In the genomic region with DNA sequence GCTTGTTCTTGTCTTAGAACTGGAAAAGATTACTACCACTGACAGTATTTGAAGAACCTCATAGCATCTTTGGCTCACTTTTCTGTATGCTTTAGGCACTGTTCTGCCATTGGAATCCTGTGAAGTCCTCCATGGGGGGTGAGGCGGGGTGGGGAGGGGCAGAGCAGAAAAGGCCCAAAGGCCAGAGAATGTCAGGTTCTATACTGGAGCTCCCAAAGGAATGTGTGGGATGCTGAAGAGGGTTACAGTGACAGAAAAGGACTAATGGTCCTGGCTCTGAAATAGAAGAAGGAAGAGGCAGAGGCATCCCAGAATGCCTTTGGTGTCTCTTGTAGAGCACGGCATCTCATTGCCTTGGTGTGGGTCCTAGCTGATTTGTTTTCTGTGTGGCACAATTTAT, we compare ENCODE assay signal across 25 cellular contexts.
DNase-seq lines count a peak whose midpoint lies in the region; ATAC-seq, FAIRE-seq and TF ChIP-seq lines count a peak whose summit lies in the region.
"Had no signal": no experiment of that assay in that cellular context is flagged by ENCODE, and none has a peak within 500 bp of the region (broad histone marks: within the 10 kb centered on the region; RNA-seq: fewer than 3 reads in every experiment).

No MANE protein-coding gene starts in this region.

- H3K9ac ChIP-seq in astrocyte (ENCODE audit: low read length), result no peak overlapping the region

- no peak overlapping the region for H3K4me3 Mint-ChIP-seq in activated naive CD4-positive, alpha-beta T cell treated with anti-CD3 and anti-CD28 coated beads, Interleukin-2, amount 10 ng/mL, durations not matched to agents 7 days and 5 days
- H3K4me3 Mint-ChIP-seq in IgD-negative memory B cell, result no peak overlapping the region
- no peak overlapping the region for H3K4me3 Mint-ChIP-seq in astrocyte (ENCODE audit: unreplicated experiment)
- H3K4me3 Mint-ChIP-seq in stimulated activated memory B cell treated with anti-CD40 and anti-IgM and Interleukin-4, amounts not matched to agents 10 μg/mL and 1 μg/mL and 100 μg/mL, for 72 hours, result no peak overlapping the region
- H3K4me3 Mint-ChIP-seq: HFFc6; natural killer cell treated with Interleukin-12 subunit alpha and Interleukin-12 subunit beta and Interleukin-15 and Interleukin-18, amount 100 ng/mL, for 72 hours had no signal

- peak overlapping the region; percentile 74 for H3K27ac Mint-ChIP-seq in activated naive CD4-positive, alpha-beta T cell treated with anti-CD3 and anti-CD28 coated beads, Interleukin-2, amount 10 ng/mL, durations not matched to agents 7 days and 5 days
- H3K27ac Mint-ChIP-seq in activated naive CD4-positive, alpha-beta T cell treated with anti-CD3 and anti-CD28 coated beads, Interleukin-2, amount 50 U/mL, for 72 hours, result peak overlapping the region in 1 of 2 donors; percentile 35
- H3K27ac Mint-ChIP-seq in IgD-negative memory B cell (peak overlapping the region; percentile 8 to 65 (median 58)), astrocyte (ENCODE audit: unreplicated experiment) (peak overlapping the region; percentile 53)
- H3K27ac Mint-ChIP-seq in stimulated activated memory B cell treated with anti-CD40 and anti-IgM and Interleukin-4, amounts not matched to agents 10 μg/mL and 1 μg/mL and 100 μg/mL, for 72 hours, result peak overlapping the region; percentile 14
- H3K27ac Mint-ChIP-seq: HFFc6 had no signal

- CTCF ChIA-PET in activated naive CD4-positive, alpha-beta T cell treated with anti-CD3 and anti-CD28 coated beads, Interleukin-2, amount 10 ng/mL, durations not matched to agents 7 days and 5 days (lab: Charles Lee), result interaction anchor here (0.8 kb wide), 1 partner anchor 73 kb away, joined by 3 read pairs; a partner anchor contains a TSS

- no peak overlapping the region for H3K4me2 ChIP-seq in astrocyte (ENCODE audit: low read length)

- H2AFZ ChIP-seq in astrocyte (ENCODE audit: low read depth, low read length), result no peak overlapping the region

- H3K27ac ChIP-seq in astrocyte (ENCODE audit: low read depth, low read length), result no peak overlapping the region
- H3K27ac ChIP-seq: C4-2B, tibial nerve had no signal

- no peaks in the 10 kb centered on the region for H3K27me3 Mint-ChIP-seq in activated naive CD4-positive, alpha-beta T cell treated with anti-CD3 and anti-CD28 coated beads, Interleukin-2, amount 10 ng/mL, durations not matched to agents 7 days and 5 days
- no peaks in the 10 kb centered on the region for H3K27me3 Mint-ChIP-seq in IgD-negative memory B cell
- no peaks in the 10 kb centered on the region for H3K27me3 Mint-ChIP-seq in astrocyte (ENCODE audit: low read depth, unreplicated experiment)
- H3K27me3 Mint-ChIP-seq in stimulated activated memory B cell treated with anti-CD40 and anti-IgM and Interleukin-4, amounts not matched to agents 10 μg/mL and 1 μg/mL and 100 μg/mL, for 72 hours, result no peaks in the 10 kb centered on the region
- H3K27me3 Mint-ChIP-seq: natural killer cell treated with Interleukin-12 subunit alpha and Interleukin-12 subunit beta and Interleukin-15 and Interleukin-18, amount 100 ng/mL, for 72 hours had no signal

- TF ChIP-seq CTCF in astrocyte (IDR thresholded peaks at IDR 0.05; ENCODE audit: insufficient read depth, low read depth, low read length), result no peak

- H3K79me2 ChIP-seq in astrocyte (ENCODE audit: insufficient read depth, low read length), result peaks cover 51% of the 10 kb centered on the region

- no peaks in the 10 kb centered on the region for H3K9me3 ChIP-seq in astrocyte (ENCODE audit: insufficient read depth, low read depth, low read length)
- H3K9me3 ChIP-seq: tibial nerve had no signal

- ATAC-seq in activated naive CD4-positive, alpha-beta T cell treated with anti-CD3 and anti-CD28 coated beads, Interleukin-2, amount 50 U/mL, for 72 hours, result no peak
- ATAC-seq in stimulated activated memory B cell treated with anti-CD40 and anti-IgM and Interleukin-4, amounts not matched to agents 10 μg/mL and 1 μg/mL and 100 μg/mL, for 72 hours, result no peak
- ATAC-seq: natural killer cell treated with Interleukin-12 subunit alpha and Interleukin-12 subunit beta and Interleukin-15 and Interleukin-18, amount 100 ng/mL, for 72 hours had no signal

- peaks cover 56% of the 10 kb centered on the region for H3K4me1 Mint-ChIP-seq in activated naive CD4-positive, alpha-beta T cell treated with anti-CD3 and anti-CD28 coated beads, Interleukin-2, amount 10 ng/mL, durations not matched to agents 7 days and 5 days
- peaks cover 22 to 34% (median 30%) of the 10 kb centered on the region in 3 donors for H3K4me1 Mint-ChIP-seq in IgD-negative memory B cell
- H3K4me1 Mint-ChIP-seq in astrocyte (ENCODE audit: low read depth, unreplicated experiment), result peaks cover 40% of the 10 kb centered on the region
- peaks cover 35% of the 10 kb centered on the region for H3K4me1 Mint-ChIP-seq in stimulated activated memory B cell treated with anti-CD40 and anti-IgM and Interleukin-4, amounts not matched to agents 10 μg/mL and 1 μg/mL and 100 μg/mL, for 72 hours

- no peaks in the 10 kb centered on the region for H3K9me3 Mint-ChIP-seq in activated naive CD4-positive, alpha-beta T cell treated with anti-CD3 and anti-CD28 coated beads, Interleukin-2, amount 10 ng/mL, durations not matched to agents 7 days and 5 days
- peaks cover 0 to 5% of the 10 kb centered on the region in 2 donors for H3K9me3 Mint-ChIP-seq in activated naive CD4-positive, alpha-beta T cell treated with anti-CD3 and anti-CD28 coated beads, Interleukin-2, amount 50 U/mL, for 72 hours
- H3K9me3 Mint-ChIP-seq in IgD-negative memory B cell, result no peaks in the 10 kb centered on the region
- H3K9me3 Mint-ChIP-seq in astrocyte (ENCODE audit: unreplicated experiment), result no peaks in the 10 kb centered on the region
- no peaks in the 10 kb centered on the region for H3K9me3 Mint-ChIP-seq in stimulated activated memory B cell treated with anti-CD40 and anti-IgM and Interleukin-4, amounts not matched to agents 10 μg/mL and 1 μg/mL and 100 μg/mL, for 72 hours
- H3K9me3 Mint-ChIP-seq: HFFc6; natural killer cell treated with Interleukin-12 subunit alpha and Interleukin-12 subunit beta and Interleukin-15 and Interleukin-18, amount 100 ng/mL, for 72 hours had no signal

- H3K4me1 ChIP-seq in astrocyte (ENCODE audit: insufficient read depth, low read length), result peaks cover 14% of the 10 kb centered on the region

- H4K20me1 ChIP-seq in astrocyte (ENCODE audit: insufficient read depth, low read length), result peaks cover 19% of the 10 kb centered on the region

- H3K4me3 ChIP-seq in astrocyte (ENCODE audit: insufficient read depth, low read depth, low read length), result no peak overlapping the region
- H3K4me3 ChIP-seq: tibial nerve had no signal

- no peak for DNase-seq in activated naive CD4-positive, alpha-beta T cell treated with anti-CD3 and anti-CD28 coated beads, Interleukin-2, amount 10 ng/mL, durations not matched to agents 7 days and 5 days
- DNase-seq in activated naive CD4-positive, alpha-beta T cell treated with anti-CD3 and anti-CD28 coated beads, Interleukin-2, amount 50 U/mL, for 72 hours (ENCODE audit: low spot score in 2 of 2), result no peak
- DNase-seq in astrocyte (ENCODE audit: low read depth), result no peak
- no peak for DNase-seq in AG08396 (ENCODE audit: low spot score)
- DNase-seq in NCI-H446 treated with DMSO at 0.1 percent for 48 hours (lab: John Stamatoyannopoulos, UW), result no peak
- DNase-seq in HPDE6-E6E7 (ENCODE audit: extremely low spot score), result no peak
- DNase-seq: activated gamma-delta T cell; anterior cingulate cortex; DND-41; HFFc6; NCI-H446; NCI-H82; SHP77 treated with DMSO at 0.1 percent for 48 hours; stimulated activated CD4-positive, alpha-beta T cell treated with anti-CD3 and anti-CD28 coated beads, Interleukin-4, amount 100 ng/mL, for 1 hour; T-helper 9 cell had no signal

- H3K36me3 ChIP-seq in astrocyte (ENCODE audit: insufficient read depth, low read length), result no peaks in the 10 kb centered on the region

- H3K27me3 ChIP-seq in astrocyte (ENCODE audit: insufficient read depth, low read length), result no peaks in the 10 kb centered on the region
- H3K27me3 ChIP-seq: tibial nerve had no signal

- peaks cover 49% of the 10 kb centered on the region for H3K36me3 Mint-ChIP-seq in activated naive CD4-positive, alpha-beta T cell treated with anti-CD3 and anti-CD28 coated beads, Interleukin-2, amount 10 ng/mL, durations not matched to agents 7 days and 5 days
- peaks cover 0 to 13% of the 10 kb centered on the region in 2 donors for H3K36me3 Mint-ChIP-seq in activated naive CD4-positive, alpha-beta T cell treated with anti-CD3 and anti-CD28 coated beads, Interleukin-2, amount 50 U/mL, for 72 hours
- peaks cover 3% of the 10 kb centered on the region for H3K36me3 Mint-ChIP-seq in IgD-negative memory B cell
- no peaks in the 10 kb centered on the region for H3K36me3 Mint-ChIP-seq in astrocyte (ENCODE audit: low read depth, unreplicated experiment)
- H3K36me3 Mint-ChIP-seq in stimulated activated memory B cell treated with anti-CD40 and anti-IgM and Interleukin-4, amounts not matched to agents 10 μg/mL and 1 μg/mL and 100 μg/mL, for 72 hours, result peaks cover 8% of the 10 kb centered on the region

- FAIRE-seq in astrocyte (lab: Jason Lieb, UNC), result no peak
- FAIRE-seq: bronchial epithelial cell, D721Med, endothelial cell of umbilical vein, frontal cortex, RCC 7860 had no signal
